9 cellular contexts compared by ENCODE assay signal in genomic region chr15:72198410-72199270, GRCh38. TPM values are rescaled to one million over a fixed set of nuclear protein-coding genes. Genes with fewer than 3 reads are reported as not detected.
DNase-seq lines count a peak whose midpoint lies in the region; ATAC-seq and TF ChIP-seq lines count a peak whose summit lies in the region.
"Had no signal": no experiment of that assay in that cellular context is flagged by ENCODE, and none has a peak within 500 bp of the region (broad histone marks: within the 10 kb centered on the region; RNA-seq: fewer than 3 reads in every experiment).

No MANE protein-coding gene starts in this region.

- DNase-seq in Caki2 (ENCODE audit: low read depth) (peak; percentile 49), NCI-H510A treated with DMSO at 0.1 percent for 48 hours (lab: John Stamatoyannopoulos, UW) (peak; percentile 80), left lung (peak in 1 of 2 donors; percentile 76)
- no peak for DNase-seq in activated effector memory CD4-positive, alpha-beta T cell treated with anti-CD3 and anti-CD28 coated beads, Interleukin-2, amount 50 U/mL, for 16 hours

- H3K36me3 ChIP-seq in left lung: peaks cover 0 to 59% of the 10 kb centered on the region in 2 donors

- peaks cover 12 to 56% of the 10 kb centered on the region in 2 donors for H3K4me1 ChIP-seq in left lung

- peak; percentile 63 for ATAC-seq in left lung
- no peak for ATAC-seq in GM19397 (IDR thresholded peaks at IDR 0.05; ENCODE audit: unreplicated experiment)
- ATAC-seq in HG03442 (IDR thresholded peaks at IDR 0.05; ENCODE audit: unreplicated experiment): no peak
- ATAC-seq in GM21723 (IDR thresholded peaks at IDR 0.05; ENCODE audit: unreplicated experiment): no peak

- no peaks in the 10 kb centered on the region for H3K9me3 ChIP-seq in left lung

- in situ Hi-C loops in Caki2 (cut with HindIII; ENCODE audit: low pct_unique_long_range_greater_than_20kb, low sequenced_read_pairs): no loop called here

- peak overlapping the region; percentile 39 to 68 for H3K27ac ChIP-seq in left lung

- H3K27me3 ChIP-seq in left lung: peaks cover 0 to 27% of the 10 kb centered on the region in 2 donors

- no peak overlapping the region for H3K4me3 ChIP-seq in left lung

- TF ChIP-seq POLR2A in GM19099 (IDR thresholded peaks at IDR 0.05; ENCODE audit: extremely low read depth, insufficient read length, low read depth): peak; percentile 2

- no peak for TF ChIP-seq CTCF in left lung (IDR thresholded peaks at IDR 0.05)

- intact Hi-C loops in left lung (cut with DNase I): no loop called here

RNA-seq across cellular contexts. Expression of gene GRAMD2A, which starts 1.1 kb away (rescaled TPM):
- total RNA-seq in Caki2 (2014; rRNA removed; shearing (Covaris generic); ENCODE audit: low replicate concordance): 0.47 and 12.9 TPM in 2 replicates
- total RNA-seq in left lung: 10 to 100 TPM; 20.7 to 36.1 TPM
- total RNA-seq: osteocyte had no signal

RNA-seq across cellular contexts. Expression of gene PKM, which starts 32.4 kb away (rescaled TPM):
- 3,717 and 4,058 TPM in 2 replicates for total RNA-seq in Caki2 (2014; rRNA removed; shearing (Covaris generic); ENCODE audit: low replicate concordance)
- total RNA-seq in left lung: 100 to 1,000 TPM; 596 to 991 TPM
